25 cellular contexts compared by ENCODE assay signal in the genomic region with DNA sequence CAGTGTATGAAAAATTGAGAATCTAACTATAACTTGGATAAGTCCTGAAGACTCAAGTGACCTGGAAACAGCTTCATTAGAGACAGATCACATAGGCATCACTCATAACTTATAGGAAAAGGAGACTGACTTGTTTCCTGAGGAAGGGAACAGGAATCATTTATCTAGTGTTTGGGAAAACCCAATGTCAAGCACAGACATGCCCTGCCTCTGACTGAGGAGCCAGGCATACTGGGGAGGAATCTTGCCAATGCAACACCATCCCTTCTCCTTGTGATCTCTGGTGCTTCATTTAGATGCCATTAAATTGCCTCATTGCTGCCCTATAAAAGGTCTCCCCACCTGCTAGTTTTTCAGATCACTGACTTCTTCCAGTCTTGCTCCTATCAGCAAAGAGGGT. TPM values are rescaled to one million over a fixed set of nuclear protein-coding genes. Genes with fewer than 3 reads are reported as not detected.
DNase-seq lines count a peak whose midpoint lies in the region; ATAC-seq and TF ChIP-seq lines count a peak whose summit lies in the region.
"Had no signal": no experiment of that assay in that cellular context is flagged by ENCODE, and none has a peak within 500 bp of the region (broad histone marks: within the 10 kb centered on the region; RNA-seq: fewer than 3 reads in every experiment).

No MANE protein-coding gene starts in this region.

- TF ChIP-seq CTCF in RWPE2 (IDR thresholded peaks at IDR 0.05; ENCODE audit: poor library complexity, severe bottlenecking) (no peak), epithelial cell of esophagus (IDR thresholded peaks at IDR 0.05; ENCODE audit: insufficient read depth, low read depth, low read length, missing control alignments) (no peak), foreskin keratinocyte (conservative IDR thresholded peaks at IDR 0.05) (no peak), Calu3 (IDR thresholded peaks at IDR 0.05; ENCODE audit: unreplicated experiment) (no peak), stomach (IDR thresholded peaks at IDR 0.05) (no peak)

- peak overlapping the region; percentile 48 for H3K27ac ChIP-seq in RWPE2 (ENCODE audit: poor library complexity, severe bottlenecking)
- peak overlapping the region; percentile 32 for H3K27ac ChIP-seq in foreskin keratinocyte
- H3K27ac ChIP-seq in stomach = no peak overlapping the region
- H3K27ac ChIP-seq: A549; BLaER1 treated with 17β-estradiol and CSF1 and Interleukin-3, amounts not matched to agents 10 nM and 100 nM had no signal

- intact Hi-C loops in Calu3 (cut with micrococcal nuclease; ENCODE audit: unreplicated experiment) (no loop called here), stomach (cut with DNase I; ENCODE audit: low total_unique reads) (no loop called here)

- no peak for TF ChIP-seq EP300 in stomach (IDR thresholded peaks at IDR 0.05)

- no peaks in the 10 kb centered on the region for H3K27me3 ChIP-seq in RWPE2 (ENCODE audit: insufficient read depth, poor library complexity, severe bottlenecking)
- H3K27me3 ChIP-seq in foreskin keratinocyte = no peaks in the 10 kb centered on the region
- H3K27me3 ChIP-seq in stomach = peaks cover 0 to 10% (median 0%) of the 10 kb centered on the region in 3 donors
- H3K27me3 ChIP-seq: BE2C; BLaER1 treated with 17β-estradiol and CSF1 and Interleukin-3, amounts not matched to agents 10 nM and 100 nM had no signal

- H3K27ac Mint-ChIP-seq in Calu3 (ENCODE audit: unreplicated experiment) = no peak overlapping the region
- H3K27ac Mint-ChIP-seq: CD14-positive monocyte; CD4-positive, alpha-beta T cell; CD8-positive, alpha-beta memory T cell; GM23338; H9 had no signal

- CTCF ChIA-PET in Calu3 (lab: Charles Lee) = no interaction called here

- ATAC-seq in RWPE2 (ENCODE audit: low read depth) (peak; percentile 99), foreskin keratinocyte (peak; percentile 85)
- ATAC-seq: A549, GM23338, HCT116 had no signal

- no peaks in the 10 kb centered on the region for H3K9me3 Mint-ChIP-seq in Calu3 (ENCODE audit: low read depth, unreplicated experiment)
- H3K9me3 Mint-ChIP-seq: CD8-positive, alpha-beta memory T cell; GM23338 had no signal

- H3K4me1 ChIP-seq in RWPE2 (ENCODE audit: insufficient read depth, poor library complexity, severe bottlenecking) (peaks cover 12% of the 10 kb centered on the region), foreskin keratinocyte (peaks cover 14% of the 10 kb centered on the region), stomach (no peaks in the 10 kb centered on the region)
- H3K4me1 ChIP-seq: A549; BE2C; BLaER1 treated with 17β-estradiol and CSF1 and Interleukin-3, amounts not matched to agents 10 nM and 100 nM had no signal

- DNase-seq in HPDE6-E6E7 (ENCODE audit: extremely low spot score) = peak; percentile 64
- DNase-seq in RWPE2 (ENCODE audit: low spot score) = peak; percentile 75
- peak; percentile 97 for DNase-seq in epithelial cell of esophagus (ENCODE audit: low read depth)
- peak; percentile 87 to 95 for DNase-seq in foreskin keratinocyte
- DNase-seq in Calu3 = no peak
- DNase-seq in stomach = no peak
- DNase-seq in kidney glomerular epithelial cell (lab: John Stamatoyannopoulos, UW) = no peak
- DNase-seq: 8988T; ACHN; AML-193; BE2C; CD4-positive, alpha-beta T cell; CD8-positive, alpha-beta memory T cell; DMS53; DMS79 treated with DMSO at 0.1 percent for 48 hours; GF-D8; H9 had no signal

- H3K36me3 Mint-ChIP-seq in Calu3 (ENCODE audit: insufficient read depth, unreplicated experiment) = no peaks in the 10 kb centered on the region
- H3K36me3 Mint-ChIP-seq: CD14-positive monocyte; CD8-positive, alpha-beta memory T cell had no signal

- no peak for TF ChIP-seq POLR2A in stomach (IDR thresholded peaks at IDR 0.05)

- peaks cover 70% of the 10 kb centered on the region for H3K27me3 Mint-ChIP-seq in Calu3 (ENCODE audit: unreplicated experiment)

- H3K4me3 ChIP-seq in RWPE2 (ENCODE audit: severe bottlenecking) = no peak overlapping the region
- no peak overlapping the region for H3K4me3 ChIP-seq in epithelial cell of esophagus (ENCODE audit: low read length)
- H3K4me3 ChIP-seq in stomach = no peak overlapping the region
- H3K4me3 ChIP-seq: A549; BLaER1 treated with 17β-estradiol and CSF1 and Interleukin-3, amounts not matched to agents 10 nM and 100 nM; GM23338 had no signal

- H3K4me1 Mint-ChIP-seq in Calu3 (ENCODE audit: low read depth, unreplicated experiment) = no peaks in the 10 kb centered on the region
- H3K4me1 Mint-ChIP-seq: CD14-positive monocyte; CD8-positive, alpha-beta memory T cell; GM23338; H9 had no signal

- H3K36me3 ChIP-seq in RWPE2 (ENCODE audit: low read depth) (no peaks in the 10 kb centered on the region), stomach (no peaks in the 10 kb centered on the region)
- H3K36me3 ChIP-seq: BE2C; BLaER1 treated with 17β-estradiol and CSF1 and Interleukin-3, amounts not matched to agents 10 nM and 100 nM had no signal

- no peaks in the 10 kb centered on the region for H3K9me3 ChIP-seq in RWPE2 (ENCODE audit: severe bottlenecking)
- peaks cover 0 to 13% (median 8%) of the 10 kb centered on the region in 4 donors for H3K9me3 ChIP-seq in stomach
- H3K9me3 ChIP-seq: A549, BE2C had no signal

- H3K4me3 Mint-ChIP-seq in Calu3 (ENCODE audit: low read depth, unreplicated experiment) = no peak overlapping the region
- H3K4me3 Mint-ChIP-seq: CD14-positive monocyte; CD4-positive, alpha-beta T cell; CD8-positive, alpha-beta memory T cell; GM23338; H9 had no signal

- no TSS peak for BruUV-seq in Calu3 (replicated peaks; lab: Mats Ljungman, UMichigan)

RNA-seq across cellular contexts. Expression of gene LCE4A, which starts 10.3 kb away (rescaled TPM):
- total RNA-seq in foreskin keratinocyte (not detected in 2 replicates), Calu3 (2022) (not detected in 2 replicates), stomach (not detected)
- polyA plus RNA-seq in foreskin keratinocyte (not detected in 2 replicates), stomach (not detected)
- total RNA-seq: CD4-positive, alpha-beta T cell; CD8-positive, alpha-beta memory T cell; Daoy; G401; GM23338; H4; H9 had no signal
- polyA plus RNA-seq: A549; CD14-positive monocyte; CD8-positive, alpha-beta memory T cell; GM23338 had no signal

RNA-seq across cellular contexts. Expression of gene LCE2A, which starts 20.1 kb away (rescaled TPM):
- total RNA-seq in foreskin keratinocyte (0.18 and 0.71 TPM in 2 replicates), Calu3 (2022) (not detected in 2 replicates), stomach (not detected)
- polyA plus RNA-seq in foreskin keratinocyte (0.20 and 0.62 TPM in 2 replicates), stomach (not detected)
- total RNA-seq: CD4-positive, alpha-beta T cell; CD8-positive, alpha-beta memory T cell; Daoy; G401; GM23338; H4; H9 had no signal
- polyA plus RNA-seq: A549; CD14-positive monocyte; CD8-positive, alpha-beta memory T cell; GM23338 had no signal

RNA-seq across cellular contexts. Expression of gene LCE2B, which starts 32.3 kb away (rescaled TPM):
- total RNA-seq in foreskin keratinocyte = 0.21 and 0.58 TPM in 2 replicates
- polyA plus RNA-seq in foreskin keratinocyte = 0.19 and 0.79 TPM in 2 replicates
- total RNA-seq in Calu3 (2022) = not detected in 2 replicates
- not detected for total RNA-seq in stomach
- not detected for polyA plus RNA-seq in stomach
- total RNA-seq: CD4-positive, alpha-beta T cell; CD8-positive, alpha-beta memory T cell; Daoy; G401; GM23338; H4; H9 had no signal
- polyA plus RNA-seq: A549; CD14-positive monocyte; CD8-positive, alpha-beta memory T cell; GM23338 had no signal

RNA-seq across cellular contexts. Expression of gene KPRP, which starts 39.6 kb away (rescaled TPM):
- total RNA-seq in foreskin keratinocyte (0.46 and 0.78 TPM in 2 replicates), Calu3 (2022) (not detected in 2 replicates), stomach (not detected)
- polyA plus RNA-seq in foreskin keratinocyte (0.43 and 0.67 TPM in 2 replicates), stomach (under 1 TPM in 1 of 3 donors, not detected in 2; 0.30 TPM)
- total RNA-seq: CD4-positive, alpha-beta T cell; CD8-positive, alpha-beta memory T cell; Daoy; G401; GM23338; H4; H9 had no signal
- polyA plus RNA-seq: A549; CD14-positive monocyte; CD8-positive, alpha-beta memory T cell; GM23338 had no signal

RNA-seq across cellular contexts. Expression of gene LCE2C, which starts 43.2 kb away (rescaled TPM):
- total RNA-seq in foreskin keratinocyte = 0.34 TPM in 1 of 2 replicates, not detected in the other
- 0.19 and 0.58 TPM in 2 replicates for polyA plus RNA-seq in foreskin keratinocyte
- not detected in 2 replicates for total RNA-seq in Calu3 (2022)
- not detected for total RNA-seq in stomach
- not detected for polyA plus RNA-seq in stomach
- total RNA-seq: CD4-positive, alpha-beta T cell; CD8-positive, alpha-beta memory T cell; Daoy; G401; GM23338; H4; H9 had no signal
- polyA plus RNA-seq: A549; CD14-positive monocyte; CD8-positive, alpha-beta memory T cell; GM23338 had no signal

Comparison
In these comparisons a context has a peak if more than half of its experiments do, and no peak if none do; other contexts are left out.
1. DNase-seq: peak in HPDE6-E6E7 (single experiment), RWPE2 (single experiment), epithelial cell of esophagus (single experiment) and foreskin keratinocyte (2 of 2); none in Calu3 (single experiment), stomach (single experiment) and kidney glomerular epithelial cell (single experiment).
2. H3K27ac ChIP-seq: peak in RWPE2 (single experiment) and foreskin keratinocyte (single experiment); none in stomach (0 of 5).